ENCODE assay signal across 1 cellular context in the genomic region with DNA sequence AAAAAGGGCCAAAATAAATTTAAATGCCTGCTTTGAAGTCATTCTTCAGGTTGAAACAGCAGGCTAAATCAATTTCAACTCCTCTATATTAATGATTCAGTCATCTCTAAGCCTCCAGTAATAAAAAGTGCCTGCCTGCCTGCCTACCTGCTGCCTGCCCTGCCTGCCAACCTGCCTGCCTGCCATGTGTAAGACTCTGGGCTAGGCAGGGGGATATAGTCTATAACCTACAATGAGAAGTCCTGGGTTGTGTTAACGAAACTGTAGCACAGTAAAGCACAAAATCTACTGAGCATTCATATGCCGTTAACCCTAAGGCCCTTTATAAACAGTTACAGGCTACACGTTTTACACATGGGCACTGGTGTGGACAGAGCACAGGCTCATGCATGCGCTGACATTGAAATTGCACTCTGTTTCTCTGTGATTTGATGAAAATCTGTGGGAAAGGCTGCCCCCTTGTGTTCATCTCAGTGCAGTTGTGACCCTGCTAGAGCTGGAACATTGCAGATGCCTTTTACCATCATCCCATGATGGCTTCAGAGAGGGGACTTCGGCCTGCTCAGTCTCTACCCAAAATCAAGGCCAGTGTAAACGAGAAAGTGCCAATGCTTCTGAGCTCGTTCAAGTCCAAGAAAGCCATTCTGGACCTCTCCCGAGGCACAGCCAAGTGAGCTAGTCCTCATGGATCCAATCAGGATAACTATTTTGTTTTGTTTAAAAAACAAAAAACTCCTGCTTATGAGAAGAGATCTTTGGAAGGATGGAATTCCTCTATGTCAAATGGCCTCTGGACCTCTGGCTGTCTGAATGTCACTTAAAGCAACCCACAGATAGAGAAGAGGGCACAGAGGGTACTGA.
TF ChIP-seq lines count a peak whose summit lies in the region.

No MANE protein-coding gene starts in this region.

TF ChIP-seq in H1, 55 proteins besides CTCF, POLR2A, EP300 and RAD21:
- 0 out of 2 replicates have a peak, but pooled peaks have one; percentile 20 for TF ChIP-seq CEBPB (IDR thresholded peaks at IDR 0.05; ENCODE audit: low read depth, low read length)
- TF ChIP-seq POU5F1 (IDR thresholded peaks at IDR 0.05; ENCODE audit: low read depth, low read length): no peak
- TF ChIP-seq EZH2 (IDR thresholded peaks at IDR 0.05; ENCODE audit: low read depth, low read length, severe bottlenecking): no peak
- no peak for TF ChIP-seq SIN3A (conservative IDR thresholded peaks at IDR 0.05 in 1 of 2, IDR thresholded peaks at IDR 0.05 in 1 of 2; ENCODE audit: low read depth in 1 of 2, low read length in 2 of 2)
- TF ChIP-seq, protein P1, sequence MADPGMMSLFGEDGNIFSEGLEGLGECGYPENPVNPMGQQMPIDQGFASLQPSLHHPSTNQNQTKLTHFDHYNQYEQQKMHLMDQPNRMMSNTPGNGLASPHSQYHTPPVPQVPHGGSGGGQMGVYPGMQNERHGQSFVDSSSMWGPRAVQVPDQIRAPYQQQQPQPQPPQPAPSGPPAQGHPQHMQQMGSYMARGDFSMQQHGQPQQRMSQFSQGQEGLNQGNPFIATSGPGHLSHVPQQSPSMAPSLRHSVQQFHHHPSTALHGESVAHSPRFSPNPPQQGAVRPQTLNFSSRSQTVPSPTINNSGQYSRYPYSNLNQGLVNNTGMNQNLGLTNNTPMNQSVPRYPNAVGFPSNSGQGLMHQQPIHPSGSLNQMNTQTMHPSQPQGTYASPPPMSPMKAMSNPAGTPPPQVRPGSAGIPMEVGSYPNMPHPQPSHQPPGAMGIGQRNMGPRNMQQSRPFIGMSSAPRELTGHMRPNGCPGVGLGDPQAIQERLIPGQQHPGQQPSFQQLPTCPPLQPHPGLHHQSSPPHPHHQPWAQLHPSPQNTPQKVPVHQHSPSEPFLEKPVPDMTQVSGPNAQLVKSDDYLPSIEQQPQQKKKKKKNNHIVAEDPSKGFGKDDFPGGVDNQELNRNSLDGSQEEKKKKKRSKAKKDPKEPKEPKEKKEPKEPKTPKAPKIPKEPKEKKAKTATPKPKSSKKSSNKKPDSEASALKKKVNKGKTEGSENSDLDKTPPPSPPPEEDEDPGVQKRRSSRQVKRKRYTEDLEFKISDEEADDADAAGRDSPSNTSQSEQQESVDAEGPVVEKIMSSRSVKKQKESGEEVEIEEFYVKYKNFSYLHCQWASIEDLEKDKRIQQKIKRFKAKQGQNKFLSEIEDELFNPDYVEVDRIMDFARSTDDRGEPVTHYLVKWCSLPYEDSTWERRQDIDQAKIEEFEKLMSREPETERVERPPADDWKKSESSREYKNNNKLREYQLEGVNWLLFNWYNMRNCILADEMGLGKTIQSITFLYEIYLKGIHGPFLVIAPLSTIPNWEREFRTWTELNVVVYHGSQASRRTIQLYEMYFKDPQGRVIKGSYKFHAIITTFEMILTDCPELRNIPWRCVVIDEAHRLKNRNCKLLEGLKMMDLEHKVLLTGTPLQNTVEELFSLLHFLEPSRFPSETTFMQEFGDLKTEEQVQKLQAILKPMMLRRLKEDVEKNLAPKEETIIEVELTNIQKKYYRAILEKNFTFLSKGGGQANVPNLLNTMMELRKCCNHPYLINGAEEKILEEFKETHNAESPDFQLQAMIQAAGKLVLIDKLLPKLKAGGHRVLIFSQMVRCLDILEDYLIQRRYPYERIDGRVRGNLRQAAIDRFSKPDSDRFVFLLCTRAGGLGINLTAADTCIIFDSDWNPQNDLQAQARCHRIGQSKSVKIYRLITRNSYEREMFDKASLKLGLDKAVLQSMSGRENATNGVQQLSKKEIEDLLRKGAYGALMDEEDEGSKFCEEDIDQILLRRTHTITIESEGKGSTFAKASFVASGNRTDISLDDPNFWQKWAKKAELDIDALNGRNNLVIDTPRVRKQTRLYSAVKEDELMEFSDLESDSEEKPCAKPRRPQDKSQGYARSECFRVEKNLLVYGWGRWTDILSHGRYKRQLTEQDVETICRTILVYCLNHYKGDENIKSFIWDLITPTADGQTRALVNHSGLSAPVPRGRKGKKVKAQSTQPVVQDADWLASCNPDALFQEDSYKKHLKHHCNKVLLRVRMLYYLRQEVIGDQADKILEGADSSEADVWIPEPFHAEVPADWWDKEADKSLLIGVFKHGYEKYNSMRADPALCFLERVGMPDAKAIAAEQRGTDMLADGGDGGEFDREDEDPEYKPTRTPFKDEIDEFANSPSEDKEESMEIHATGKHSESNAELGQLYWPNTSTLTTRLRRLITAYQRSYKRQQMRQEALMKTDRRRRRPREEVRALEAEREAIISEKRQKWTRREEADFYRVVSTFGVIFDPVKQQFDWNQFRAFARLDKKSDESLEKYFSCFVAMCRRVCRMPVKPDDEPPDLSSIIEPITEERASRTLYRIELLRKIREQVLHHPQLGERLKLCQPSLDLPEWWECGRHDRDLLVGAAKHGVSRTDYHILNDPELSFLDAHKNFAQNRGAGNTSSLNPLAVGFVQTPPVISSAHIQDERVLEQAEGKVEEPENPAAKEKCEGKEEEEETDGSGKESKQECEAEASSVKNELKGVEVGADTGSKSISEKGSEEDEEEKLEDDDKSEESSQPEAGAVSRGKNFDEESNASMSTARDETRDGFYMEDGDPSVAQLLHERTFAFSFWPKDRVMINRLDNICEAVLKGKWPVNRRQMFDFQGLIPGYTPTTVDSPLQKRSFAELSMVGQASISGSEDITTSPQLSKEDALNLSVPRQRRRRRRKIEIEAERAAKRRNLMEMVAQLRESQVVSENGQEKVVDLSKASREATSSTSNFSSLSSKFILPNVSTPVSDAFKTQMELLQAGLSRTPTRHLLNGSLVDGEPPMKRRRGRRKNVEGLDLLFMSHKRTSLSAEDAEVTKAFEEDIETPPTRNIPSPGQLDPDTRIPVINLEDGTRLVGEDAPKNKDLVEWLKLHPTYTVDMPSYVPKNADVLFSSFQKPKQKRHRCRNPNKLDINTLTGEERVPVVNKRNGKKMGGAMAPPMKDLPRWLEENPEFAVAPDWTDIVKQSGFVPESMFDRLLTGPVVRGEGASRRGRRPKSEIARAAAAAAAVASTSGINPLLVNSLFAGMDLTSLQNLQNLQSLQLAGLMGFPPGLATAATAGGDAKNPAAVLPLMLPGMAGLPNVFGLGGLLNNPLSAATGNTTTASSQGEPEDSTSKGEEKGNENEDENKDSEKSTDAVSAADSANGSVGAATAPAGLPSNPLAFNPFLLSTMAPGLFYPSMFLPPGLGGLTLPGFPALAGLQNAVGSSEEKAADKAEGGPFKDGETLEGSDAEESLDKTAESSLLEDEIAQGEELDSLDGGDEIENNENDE (IDR thresholded peaks at IDR 0.05; ENCODE audit: insufficient replicate concordance, low read length): no peak
- TF ChIP-seq KDM4A (IDR thresholded peaks at IDR 0.05; ENCODE audit: low read depth, low read length, severe bottlenecking): no peak
- no peak for TF ChIP-seq EGR1 (IDR thresholded peaks at IDR 0.05; ENCODE audit: borderline replicate concordance, low read depth, low read length)
